Comparison of ENCODE assay signal across 11 cellular contexts in genomic region chrX:120308558-120308957, GRCh38. TPM values are rescaled to one million over a fixed set of nuclear protein-coding genes. Genes with fewer than 3 reads are reported as not detected.
DNase-seq lines count a peak whose midpoint lies in the region; ATAC-seq lines count a peak whose summit lies in the region.
"Had no signal": no experiment of that assay in that cellular context is flagged by ENCODE, and none has a peak within 500 bp of the region (broad histone marks: within the 10 kb centered on the region; RNA-seq: fewer than 3 reads in every experiment).

No MANE protein-coding gene starts in this region.

- H2BK12ac ChIP-seq in neuronal stem cell (ENCODE audit: low read length), result no peak overlapping the region

- no peak overlapping the region for H3K27ac ChIP-seq in effector memory CD4-positive, alpha-beta T cell (ENCODE audit: insufficient read depth, low read length, poor library complexity, severe bottlenecking)
- H3K27ac ChIP-seq in neuronal stem cell (replicated peaks; ENCODE audit: low read length), result no peak overlapping the region

- H2AFZ ChIP-seq in neuronal stem cell (ENCODE audit: low read length), result no peak overlapping the region

- no peaks in the 10 kb centered on the region for H3K27me3 ChIP-seq in effector memory CD4-positive, alpha-beta T cell (replicated peaks; ENCODE audit: control insufficient read depth, insufficient read depth, low read length, poor library complexity, severe bottlenecking)
- peaks cover 0 to 77% (median 10%) of the 10 kb centered on the region in 3 experiments for H3K27me3 ChIP-seq in neuronal stem cell (ENCODE audit: control insufficient read depth in 3 of 3, insufficient read depth in 3 of 3, low read depth in 1 of 3, low read length in 3 of 3)

- no peaks in the 10 kb centered on the region for H3K9me3 ChIP-seq in effector memory CD4-positive, alpha-beta T cell (ENCODE audit: control insufficient read depth, low read length)
- no peaks in the 10 kb centered on the region for H3K9me3 ChIP-seq in neuronal stem cell (replicated peaks in 1 of 2; ENCODE audit: control insufficient read depth in 2 of 2, insufficient read depth in 1 of 2, low read depth in 1 of 2, low read length in 2 of 2)

- no peak overlapping the region for H3K27ac Mint-ChIP-seq in activated CD4-positive, alpha-beta T cell treated with anti-CD3 and anti-CD28 coated beads for 36 hours

- no peak overlapping the region for H4K91ac ChIP-seq in neuronal stem cell (ENCODE audit: low read depth, low read length, poor library complexity)

- H2BK15ac ChIP-seq in neuronal stem cell (ENCODE audit: low read length), result no peak overlapping the region

- H3K79me1 ChIP-seq in neuronal stem cell (ENCODE audit: low read depth, low read length), result no peaks in the 10 kb centered on the region

- H4K8ac ChIP-seq in neuronal stem cell (ENCODE audit: low read depth, low read length), result no peak overlapping the region

- peaks cover 10% of the 10 kb centered on the region for H3K4me1 ChIP-seq in effector memory CD4-positive, alpha-beta T cell (ENCODE audit: control insufficient read depth, insufficient read depth, low read length, poor library complexity, severe bottlenecking)
- H3K4me1 ChIP-seq in neuronal stem cell (ENCODE audit: control insufficient read depth in 2 of 2, insufficient read depth in 1 of 2, low read depth in 1 of 2, low read length in 2 of 2), result peaks cover 2 to 4% of the 10 kb centered on the region in 2 donors

- peaks cover 14% of the 10 kb centered on the region for H3K27me3 Mint-ChIP-seq in activated CD4-positive, alpha-beta T cell treated with anti-CD3 and anti-CD28 coated beads for 36 hours

- no peak overlapping the region for H2BK120ac ChIP-seq in neuronal stem cell (ENCODE audit: low read depth, low read length)

- no peaks in the 10 kb centered on the region for H3K36me3 ChIP-seq in effector memory CD4-positive, alpha-beta T cell (ENCODE audit: control insufficient read depth, insufficient read depth, low read length)
- H3K36me3 ChIP-seq in neuronal stem cell (replicated peaks in 1 of 2; ENCODE audit: control insufficient read depth in 2 of 2, insufficient read depth in 2 of 2, low read length in 2 of 2), result no peaks in the 10 kb centered on the region

- peaks cover 17% of the 10 kb centered on the region for H3K4me1 Mint-ChIP-seq in activated CD4-positive, alpha-beta T cell treated with anti-CD3 and anti-CD28 coated beads for 36 hours

- no peak overlapping the region for H3K9ac ChIP-seq in neuronal stem cell (ENCODE audit: low read depth, low read length, poor library complexity)

- no peak overlapping the region for H3K18ac ChIP-seq in neuronal stem cell (ENCODE audit: low read length)

- H3K4me2 ChIP-seq in neuronal stem cell (ENCODE audit: insufficient read depth, low read length, poor library complexity, severe bottlenecking), result peak overlapping the region; percentile 58

- H3K9me3 Mint-ChIP-seq in activated CD4-positive, alpha-beta T cell treated with anti-CD3 and anti-CD28 coated beads for 36 hours (ENCODE audit: low read depth), result no peaks in the 10 kb centered on the region

- intact Hi-C loops in activated CD4-positive, alpha-beta T cell treated with anti-CD3 and anti-CD28 coated beads for 36 hours (cut with DNase I, micrococcal nuclease), result loop anchor here (2.0 to 5.0 kb wide), 2 partner anchors 58 to 159 kb away; partner anchors contain the start of genes LAMP2 (in 1 of the 2) and ZBTB33 (in 1 of the 2)

- CTCF ChIA-PET in activated CD4-positive, alpha-beta T cell treated with anti-CD3 and anti-CD28 coated beads for 36 hours (lab: Charles Lee), result interaction anchor here (0.6 to 1.7 kb wide), 8 partner anchors 11 to 177 kb away, joined by 3 to 6 read pairs (median 3); partner anchors contain the start of gene ZBTB33

- H3K4me3 ChIP-seq in effector memory CD4-positive, alpha-beta T cell (ENCODE audit: insufficient read depth, low read depth, low read length, poor library complexity, severe bottlenecking), result peak overlapping the region; percentile 44
- no peak overlapping the region for H3K4me3 ChIP-seq in neuronal stem cell (ENCODE audit: low read length in 2 of 2)

- H2BK5ac ChIP-seq in neuronal stem cell (ENCODE audit: low read length), result no peak overlapping the region

- H2AK5ac ChIP-seq in neuronal stem cell (ENCODE audit: low read depth, low read length), result no peak overlapping the region

- H3K4me3 Mint-ChIP-seq in activated CD4-positive, alpha-beta T cell treated with anti-CD3 and anti-CD28 coated beads for 36 hours, result no peak overlapping the region

- DNase-seq in activated CD4-positive, alpha-beta T cell treated with anti-CD3 and anti-CD28 coated beads for 36 hours, result peak; percentile 14
- DNase-seq in activated CD4-positive, alpha-beta T cell treated with anti-CD3 and anti-CD28 coated beads for 1 hour, result no peak
- peak; percentile 47 for DNase-seq in NCI-H2107 (lab: John Stamatoyannopoulos, UW)
- DNase-seq in effector memory CD4-positive, alpha-beta T cell, result no peak
- peak; percentile 53 for DNase-seq in neuronal stem cell (ENCODE audit: low spot score)
- no peak for DNase-seq in G401 (ENCODE audit: low spot score)
- DNase-seq in NCI-H2029 treated with DMSO at 0.1 percent for 48 hours (lab: John Stamatoyannopoulos, UW), result no peak
- DNase-seq: NCI-H510A treated with DMSO at 0.1 percent for 48 hours; stimulated activated CD4-positive, alpha-beta T cell treated with anti-CD3 and anti-CD28 coated beads, Interleukin-1b, Interleukin-23, amount 100 ng/mL, for 48 hours had no signal

- no peaks in the 10 kb centered on the region for H3K36me3 Mint-ChIP-seq in activated CD4-positive, alpha-beta T cell treated with anti-CD3 and anti-CD28 coated beads for 36 hours (ENCODE audit: low read depth)

- no CpG with 5 or more reads among the region's 12 CpGs for WGBS in neuronal stem cell (ENCODE audit: extremely low coverage in 2 of 2, insufficient read length in 2 of 2, insufficient replicate concordance in 1 of 2), 2 donors

- H3K23ac ChIP-seq in neuronal stem cell (ENCODE audit: low read depth, low read length, poor library complexity), result no peak overlapping the region

- in situ Hi-C loops in G401 (cut with HindIII; ENCODE audit: low sequenced_read_pairs), result no loop called here

- ATAC-seq in activated CD4-positive, alpha-beta T cell treated with anti-CD3 and anti-CD28 coated beads for 36 hours, result no peak
- ATAC-seq in GM18873 (IDR thresholded peaks at IDR 0.05; ENCODE audit: low FRiP score, unreplicated experiment), result no peak

- H3K14ac ChIP-seq in neuronal stem cell (ENCODE audit: low read length), result no peak overlapping the region

- POLR2A ChIA-PET in activated CD4-positive, alpha-beta T cell treated with anti-CD3 and anti-CD28 coated beads for 36 hours (lab: Charles Lee), result no interaction called here

- H3K4ac ChIP-seq in neuronal stem cell (ENCODE audit: low read length), result no peak overlapping the region

RNA-seq across cellular contexts. Expression of gene TMEM255A, which starts 2.7 kb away (rescaled TPM):
- total RNA-seq in activated CD4-positive, alpha-beta T cell treated with anti-CD3 and anti-CD28 coated beads for 36 hours, result not detected
- polyA plus RNA-seq in neuronal stem cell (2013, experiment 1 of 2), result 7.2 TPM
- 7.0 TPM for polyA plus RNA-seq in neuronal stem cell (2013, experiment 2 of 2)
- total RNA-seq in G401 (2014; rRNA removed; shearing (Covaris generic)), result not detected in 2 replicates
- total RNA-seq: myocyte had no signal

RNA-seq across cellular contexts. Expression of gene ATP1B4, which starts 53.3 kb away (rescaled TPM):
- not detected for total RNA-seq in activated CD4-positive, alpha-beta T cell treated with anti-CD3 and anti-CD28 coated beads for 36 hours
- not detected for polyA plus RNA-seq in neuronal stem cell (2013, experiment 1 of 2)
- not detected for polyA plus RNA-seq in neuronal stem cell (2013, experiment 2 of 2)
- not detected in 2 replicates for total RNA-seq in G401 (2014; rRNA removed; shearing (Covaris generic))

RNA-seq across cellular contexts. Expression of gene ZBTB33, which starts 57.9 kb away (rescaled TPM):
- 10 to 100 TPM; 14.5 to 14.6 TPM for total RNA-seq in activated CD4-positive, alpha-beta T cell treated with anti-CD3 and anti-CD28 coated beads for 36 hours
- 19.0 TPM for polyA plus RNA-seq in neuronal stem cell (2013, experiment 1 of 2)
- polyA plus RNA-seq in neuronal stem cell (2013, experiment 2 of 2), result 19.0 TPM
- total RNA-seq in G401 (2014; rRNA removed; shearing (Covaris generic)), result 5.0 and 6.1 TPM in 2 replicates

Comparison
In these comparisons a context has a peak if more than half of its experiments do, and no peak if none do; other contexts are left out.
1. DNase-seq: peak in activated CD4-positive, alpha-beta T cell treated with anti-CD3 and anti-CD28 coated beads for 36 hours (single experiment), NCI-H2107 (single experiment) and neuronal stem cell (single experiment); none in activated CD4-positive, alpha-beta T cell treated with anti-CD3 and anti-CD28 coated beads for 1 hour (single experiment), effector memory CD4-positive, alpha-beta T cell (0 of 3), G401 (single experiment) and NCI-H2029 treated with DMSO at 0.1 percent for 48 hours (single experiment).